ENCODE assay signal across 8 cellular contexts in the genomic region with DNA sequence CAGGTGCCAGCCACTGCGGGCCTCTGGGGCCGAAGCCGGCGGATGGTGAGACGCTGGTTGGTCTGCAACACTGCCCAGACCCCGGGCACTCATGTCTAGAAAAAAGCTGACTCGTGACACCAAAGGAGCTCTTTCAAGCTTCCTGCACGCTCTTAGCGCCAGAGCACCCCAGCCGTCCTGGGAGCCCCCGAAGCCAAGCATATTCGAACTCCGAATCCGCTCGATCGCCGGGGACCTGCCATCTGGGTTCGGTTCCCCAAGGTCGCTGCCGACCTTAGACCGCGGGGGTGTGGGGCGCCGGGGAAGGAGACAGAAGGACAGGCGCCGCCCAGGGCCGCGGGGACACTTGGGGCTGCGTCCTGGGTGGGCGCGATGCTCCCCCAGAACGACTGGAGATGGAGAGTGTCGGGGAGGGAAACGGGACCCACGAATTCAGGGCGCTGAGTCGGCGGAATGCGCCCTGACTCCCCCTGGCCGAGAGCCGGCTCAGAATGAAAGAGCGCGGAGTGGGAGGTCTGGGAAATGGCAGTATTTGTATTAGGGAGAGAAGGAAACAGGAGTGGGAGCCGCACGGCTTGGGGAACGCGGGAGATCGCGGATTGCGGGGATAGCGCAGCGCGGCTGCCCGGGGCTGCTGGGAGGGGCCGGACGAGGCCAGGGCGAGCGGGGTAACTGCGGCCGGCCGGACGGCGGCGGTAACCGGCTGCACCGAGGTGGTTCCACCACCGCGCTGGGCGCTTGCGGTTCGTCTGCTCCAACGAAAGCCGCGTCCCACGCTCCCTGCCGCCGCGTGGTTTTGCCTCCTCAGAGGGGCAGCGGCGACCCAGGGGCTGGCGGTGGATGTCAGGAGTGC. TPM values are rescaled to one million over a fixed set of nuclear protein-coding genes. Genes with fewer than 3 reads are reported as not detected.
A peak's percentile ranks its signal among the peaks of the same experiment; 100 is the strongest.
DNase-seq lines count a peak whose midpoint lies in the region; ATAC-seq and TF ChIP-seq lines count a peak whose summit lies in the region.

No MANE protein-coding gene starts in this region.

- no peaks in the 10 kb centered on the region for H3F3A ChIP-seq in neural cell (ENCODE audit: insufficient read depth, low read length, poor library complexity, severe bottlenecking)

- no peaks in the 10 kb centered on the region for H3K79me2 ChIP-seq in neural cell (replicated peaks; ENCODE audit: insufficient read depth, low read length)

- TF ChIP-seq CTCF in GM12864 (IDR thresholded peaks at IDR 0.05; ENCODE audit: low read depth, low read length, missing control alignments) (no peak), fibroblast of villous mesenchyme (IDR thresholded peaks at IDR 0.05; ENCODE audit: insufficient read depth, low read depth, low read length) (peak; percentile 10), neural cell (IDR thresholded peaks at IDR 0.05; ENCODE audit: poor library complexity, severe bottlenecking) (no peak)

- H3K9ac ChIP-seq in neural cell (ENCODE audit: low read length): peak overlapping the region; percentile 34

- TF ChIP-seq RAD21 in neural cell (conservative IDR thresholded peaks at IDR 0.05): no peak

- peaks cover 5% of the 10 kb centered on the region for H3K4me1 Mint-ChIP-seq in activated T-cell treated with anti-CD3 and anti-CD28 coated beads, Interleukin-2, amount 50 U/mL, for 24 hours (ENCODE audit: low read depth)

- H3K36me3 ChIP-seq in neural cell (ENCODE audit: insufficient read depth, low read length): no peaks in the 10 kb centered on the region

- peak; percentile 62 for ATAC-seq in HG02571 (IDR thresholded peaks at IDR 0.05; ENCODE audit: unreplicated experiment)
- ATAC-seq in HG03442 (IDR thresholded peaks at IDR 0.05; ENCODE audit: unreplicated experiment): no peak

- H3K4me3 ChIP-seq in GM12864 (ENCODE audit: low read depth, low read length) (peak overlapping the region; percentile 43), fibroblast of villous mesenchyme (ENCODE audit: low read depth, low read length) (peak overlapping the region; percentile 66), neural cell (ENCODE audit: low read length) (peak overlapping the region; percentile 57)

- H3K27ac Mint-ChIP-seq in activated T-cell treated with anti-CD3 and anti-CD28 coated beads, Interleukin-2, amount 50 U/mL, for 24 hours: peak overlapping the region; percentile 8

- H2AFZ ChIP-seq in neural cell (ENCODE audit: low read depth, low read length): no peak overlapping the region

- TF ChIP-seq EP300 in neural cell (conservative IDR thresholded peaks at IDR 0.05; ENCODE audit: poor library complexity, severe bottlenecking): no peak

- no peaks in the 10 kb centered on the region for H3K9me3 ChIP-seq in neural cell (ENCODE audit: low read length)

- no peak overlapping the region for H3K4me2 ChIP-seq in neural cell (ENCODE audit: low read length)

- DNase-seq in GM12864 (ENCODE audit: low read depth) (no peak), fibroblast of villous mesenchyme (ENCODE audit: low read depth) (no peak), GDM1 (lab: John Stamatoyannopoulos, UW) (no peak), NCI-H1930 (lab: John Stamatoyannopoulos, UW) (no peak)
- DNase-seq in activated T-cell treated with anti-CD3 and anti-CD28 coated beads, Interleukin-2, amount 50 U/mL, for 24 hours: peak; percentile 44

- H3K27ac ChIP-seq in neural cell (ENCODE audit: low read length): no peak overlapping the region

- H3K4me3 Mint-ChIP-seq in activated T-cell treated with anti-CD3 and anti-CD28 coated beads, Interleukin-2, amount 50 U/mL, for 24 hours: peak overlapping the region; percentile 80

- no peaks in the 10 kb centered on the region for H4K20me1 ChIP-seq in neural cell (ENCODE audit: insufficient read depth)

- peaks cover 21% of the 10 kb centered on the region for H3K27me3 ChIP-seq in neural cell (ENCODE audit: insufficient read depth, low read depth, low read length)

- peaks cover 50% of the 10 kb centered on the region for H3K27me3 Mint-ChIP-seq in activated T-cell treated with anti-CD3 and anti-CD28 coated beads, Interleukin-2, amount 50 U/mL, for 24 hours

- no peaks in the 10 kb centered on the region for H3K36me3 Mint-ChIP-seq in activated T-cell treated with anti-CD3 and anti-CD28 coated beads, Interleukin-2, amount 50 U/mL, for 24 hours (ENCODE audit: low read depth)

- H3K9me2 ChIP-seq in neural cell (ENCODE audit: insufficient read depth, low read length): no peaks in the 10 kb centered on the region

- H3K9me3 Mint-ChIP-seq in activated T-cell treated with anti-CD3 and anti-CD28 coated beads, Interleukin-2, amount 50 U/mL, for 24 hours: no peaks in the 10 kb centered on the region

TF ChIP-seq in neural cell, 6 proteins besides CTCF, POLR2A, EP300 and RAD21:
- TF ChIP-seq MXI1 (conservative IDR thresholded peaks at IDR 0.05; ENCODE audit: poor library complexity, severe bottlenecking): no peak
- TF ChIP-seq, protein P1, sequence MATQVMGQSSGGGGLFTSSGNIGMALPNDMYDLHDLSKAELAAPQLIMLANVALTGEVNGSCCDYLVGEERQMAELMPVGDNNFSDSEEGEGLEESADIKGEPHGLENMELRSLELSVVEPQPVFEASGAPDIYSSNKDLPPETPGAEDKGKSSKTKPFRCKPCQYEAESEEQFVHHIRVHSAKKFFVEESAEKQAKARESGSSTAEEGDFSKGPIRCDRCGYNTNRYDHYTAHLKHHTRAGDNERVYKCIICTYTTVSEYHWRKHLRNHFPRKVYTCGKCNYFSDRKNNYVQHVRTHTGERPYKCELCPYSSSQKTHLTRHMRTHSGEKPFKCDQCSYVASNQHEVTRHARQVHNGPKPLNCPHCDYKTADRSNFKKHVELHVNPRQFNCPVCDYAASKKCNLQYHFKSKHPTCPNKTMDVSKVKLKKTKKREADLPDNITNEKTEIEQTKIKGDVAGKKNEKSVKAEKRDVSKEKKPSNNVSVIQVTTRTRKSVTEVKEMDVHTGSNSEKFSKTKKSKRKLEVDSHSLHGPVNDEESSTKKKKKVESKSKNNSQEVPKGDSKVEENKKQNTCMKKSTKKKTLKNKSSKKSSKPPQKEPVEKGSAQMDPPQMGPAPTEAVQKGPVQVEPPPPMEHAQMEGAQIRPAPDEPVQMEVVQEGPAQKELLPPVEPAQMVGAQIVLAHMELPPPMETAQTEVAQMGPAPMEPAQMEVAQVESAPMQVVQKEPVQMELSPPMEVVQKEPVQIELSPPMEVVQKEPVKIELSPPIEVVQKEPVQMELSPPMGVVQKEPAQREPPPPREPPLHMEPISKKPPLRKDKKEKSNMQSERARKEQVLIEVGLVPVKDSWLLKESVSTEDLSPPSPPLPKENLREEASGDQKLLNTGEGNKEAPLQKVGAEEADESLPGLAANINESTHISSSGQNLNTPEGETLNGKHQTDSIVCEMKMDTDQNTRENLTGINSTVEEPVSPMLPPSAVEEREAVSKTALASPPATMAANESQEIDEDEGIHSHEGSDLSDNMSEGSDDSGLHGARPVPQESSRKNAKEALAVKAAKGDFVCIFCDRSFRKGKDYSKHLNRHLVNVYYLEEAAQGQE (IDR thresholded peaks at IDR 0.05; ENCODE audit: borderline replicate concordance): no peak
- no peak for TF ChIP-seq TAF1 (IDR thresholded peaks at IDR 0.05; ENCODE audit: low read depth)
- no peak for TF ChIP-seq SMC3 (conservative IDR thresholded peaks at IDR 0.05; ENCODE audit: poor library complexity)
- TF ChIP-seq POLR2AphosphoS5 (IDR thresholded peaks at IDR 0.05): no peak
- no peak for TF ChIP-seq EZH2 (IDR thresholded peaks at IDR 0.05; ENCODE audit: borderline replicate concordance, insufficient read depth, low read length, poor library complexity, severe bottlenecking)

RNA-seq across cellular contexts. Expression of a gene that starts 20.1 kb away (rescaled TPM):
- total RNA-seq in fibroblast of villous mesenchyme: 40.6 and 69.5 TPM in 2 replicates
- 243 and 282 TPM in 2 replicates for polyA plus RNA-seq in neural cell
- polyA minus RNA-seq in neural cell: 388 and 467 TPM in 2 replicates

RNA-seq across cellular contexts. Expression of a gene that starts 25.7 kb away (rescaled TPM):
- total RNA-seq in fibroblast of villous mesenchyme: 4.2 and 8.2 TPM in 2 replicates
- 0.58 and 1.1 TPM in 2 replicates for polyA plus RNA-seq in neural cell
- 1.4 and 2.9 TPM in 2 replicates for polyA minus RNA-seq in neural cell
